Comparison of ENCODE assay signal across 12 cellular contexts in the genomic region with DNA sequence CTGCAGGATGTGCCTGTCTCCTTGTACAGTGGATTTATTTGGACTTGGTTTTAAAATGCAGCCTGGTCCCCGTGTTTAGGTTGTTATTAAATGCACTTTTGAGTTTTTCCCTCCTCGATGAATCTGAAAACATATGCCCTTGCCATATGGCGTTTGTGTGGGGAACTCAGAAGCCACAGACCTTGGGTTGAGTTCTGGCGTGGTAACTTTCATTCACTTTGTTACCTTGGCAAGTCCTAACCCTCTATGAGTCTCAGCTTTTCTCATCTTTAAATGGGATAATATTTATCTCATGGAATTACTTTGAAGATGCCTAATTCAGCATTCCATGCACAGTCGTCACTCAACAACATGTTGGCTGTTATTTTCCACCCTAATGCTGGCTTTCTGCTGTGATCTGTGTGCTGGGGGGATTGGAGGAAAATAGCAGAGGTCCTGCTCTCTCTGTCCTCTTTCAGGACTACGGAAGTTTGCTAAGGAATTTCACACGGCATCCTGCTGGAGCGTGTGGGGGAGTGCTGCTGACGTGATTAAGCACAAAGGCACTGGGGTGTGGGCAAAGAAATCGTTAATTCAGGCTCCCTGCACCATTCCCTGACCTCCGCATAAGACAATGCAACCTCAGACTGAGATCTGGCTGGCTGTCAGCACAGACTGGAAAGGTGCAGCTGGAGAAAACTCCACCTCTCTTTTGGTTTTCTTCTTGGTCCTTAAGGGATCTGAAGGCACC.
DNase-seq lines count a peak whose midpoint lies in the region; ATAC-seq, FAIRE-seq and TF ChIP-seq lines count a peak whose summit lies in the region.
"Had no signal": no experiment of that assay in that cellular context is flagged by ENCODE, and none has a peak within 500 bp of the region (broad histone marks: within the 10 kb centered on the region; RNA-seq: fewer than 3 reads in every experiment).

No MANE protein-coding gene starts in this region.

- H3K4me3 ChIP-seq in CD8-positive, alpha-beta T cell (ENCODE audit: low read depth, low read length), result no peak overlapping the region
- H3K4me3 ChIP-seq in mesendoderm (ENCODE audit: low read length) (no peak overlapping the region), foreskin fibroblast (ENCODE audit: low read depth in 1 of 2, low read length in 2 of 2) (no peak overlapping the region)

- H3K79me2 ChIP-seq in mesendoderm (ENCODE audit: control insufficient read depth, insufficient read depth, low read length), result no peaks in the 10 kb centered on the region

- H2BK120ac ChIP-seq in mesendoderm (ENCODE audit: low read depth, low read length), result no peak overlapping the region

- peaks cover 78% of the 10 kb centered on the region for H3K4me1 Mint-ChIP-seq in CD8-positive, alpha-beta T cell (ENCODE audit: low read depth)
- peaks cover 62% of the 10 kb centered on the region for H3K4me1 Mint-ChIP-seq in activated T-helper 17 cell treated with anti-CD3 and anti-CD28 coated beads, Interleukin-2, amount 50 U/mL, for 72 hours

- no peak for DNase-seq in CD8-positive, alpha-beta T cell
- peak; percentile 33 for DNase-seq in HTR-8/SVneo (ENCODE audit: insufficient read length, low spot score)
- DNase-seq in mesendoderm, result peak; percentile 93
- DNase-seq in superior temporal gyrus (ENCODE audit: extremely low spot score), result no peak
- no peak for DNase-seq in foreskin fibroblast
- DNase-seq in NCI-H1930 (lab: John Stamatoyannopoulos, UW), result no peak
- DNase-seq: activated CD4-positive, CD25-positive, alpha-beta regulatory T cell; activated gamma-delta T cell treated with Interleukin-2 at 50 U/mL for 16 hours; KG1 had no signal

- intact Hi-C loops in CD8-positive, alpha-beta T cell (cut with DNase I, micrococcal nuclease), result loop anchor here in 1 of 2 experiments (5.0 kb wide), 1 partner anchor 58 kb away; no protein-coding TSS in a partner anchor

- peak overlapping the region; percentile 54 for H3K18ac ChIP-seq in mesendoderm (ENCODE audit: low read length)

- H3K56ac ChIP-seq in mesendoderm (ENCODE audit: low read length), result peak overlapping the region; percentile 57

- H3K9me3 Mint-ChIP-seq in CD8-positive, alpha-beta T cell, result no peaks in the 10 kb centered on the region
- H3K9me3 Mint-ChIP-seq in activated T-helper 17 cell treated with anti-CD3 and anti-CD28 coated beads, Interleukin-2, amount 50 U/mL, for 72 hours, result no peaks in the 10 kb centered on the region

- no peak overlapping the region for H2AK5ac ChIP-seq in mesendoderm (ENCODE audit: low read length)

- no peaks in the 10 kb centered on the region for H3K36me3 Mint-ChIP-seq in CD8-positive, alpha-beta T cell
- H3K36me3 Mint-ChIP-seq in activated T-helper 17 cell treated with anti-CD3 and anti-CD28 coated beads, Interleukin-2, amount 50 U/mL, for 72 hours (ENCODE audit: low read depth), result peaks cover 23% of the 10 kb centered on the region

- H3K79me1 ChIP-seq in mesendoderm (ENCODE audit: low read length), result no peaks in the 10 kb centered on the region

- no peak overlapping the region for H2BK15ac ChIP-seq in mesendoderm (replicated peaks; ENCODE audit: low read depth)

- WGBS in mesendoderm (ENCODE audit: extremely low coverage, insufficient coverage, low lambda C conversion rate), result no CpG with 5 or more reads among the region's 11 CpGs

- no peaks in the 10 kb centered on the region for H3K27me3 Mint-ChIP-seq in CD8-positive, alpha-beta T cell (ENCODE audit: low read depth)
- no peaks in the 10 kb centered on the region for H3K27me3 Mint-ChIP-seq in activated T-helper 17 cell treated with anti-CD3 and anti-CD28 coated beads, Interleukin-2, amount 50 U/mL, for 72 hours

- peaks cover 48% of the 10 kb centered on the region for H3K4me1 ChIP-seq in CD8-positive, alpha-beta T cell (ENCODE audit: insufficient read depth, low read length)
- peaks cover 13% of the 10 kb centered on the region for H3K4me1 ChIP-seq in mesendoderm (ENCODE audit: control insufficient read depth, low read depth, low read length)

- H3K27me3 ChIP-seq in CD8-positive, alpha-beta T cell (ENCODE audit: insufficient read depth, low read length), result no peaks in the 10 kb centered on the region
- no peaks in the 10 kb centered on the region for H3K27me3 ChIP-seq in mesendoderm (ENCODE audit: insufficient read depth, low read length, poor library complexity)

- CTCF ChIA-PET in CD8-positive, alpha-beta T cell (lab: Charles Lee), result interaction anchor here (0.7 to 1.3 kb wide), 3 partner anchors 18 to 90 kb away, joined by 3 read pairs; no protein-coding TSS in a partner anchor

- no peak overlapping the region for H3K23ac ChIP-seq in mesendoderm (ENCODE audit: low read length)

- no peak overlapping the region for H3K27ac ChIP-seq in CD8-positive, alpha-beta T cell (ENCODE audit: low read depth, low read length)
- peak overlapping the region; percentile 80 for H3K27ac ChIP-seq in mesendoderm (ENCODE audit: low read depth, low read length)

- POLR2A ChIA-PET in CD8-positive, alpha-beta T cell (lab: Charles Lee), result interaction anchor here (0.9 kb wide), 1 partner anchor 21 kb away, joined by 3 read pairs; no protein-coding TSS in a partner anchor

- peak overlapping the region; percentile 73 for H3K4me3 Mint-ChIP-seq in CD8-positive, alpha-beta T cell
- H3K4me3 Mint-ChIP-seq in activated T-helper 17 cell treated with anti-CD3 and anti-CD28 coated beads, Interleukin-2, amount 50 U/mL, for 72 hours, result peak overlapping the region; percentile 91

- ATAC-seq in CD8-positive, alpha-beta T cell, result no peak
- no peak for ATAC-seq in activated T-helper 17 cell treated with anti-CD3 and anti-CD28 coated beads, Interleukin-2, amount 50 U/mL, for 72 hours (replicated peaks)
- no peak for ATAC-seq in GM18519 (IDR thresholded peaks at IDR 0.05; ENCODE audit: low FRiP score, unreplicated experiment)

- H3K4ac ChIP-seq in mesendoderm (ENCODE audit: low read depth, low read length), result no peak overlapping the region

- H3K9me3 ChIP-seq in CD8-positive, alpha-beta T cell (ENCODE audit: low read length), result no peaks in the 10 kb centered on the region

- TF ChIP-seq CTCF in CD8-positive, alpha-beta T cell (IDR thresholded peaks at IDR 0.05), result no peak
- TF ChIP-seq CTCF in foreskin fibroblast (IDR thresholded peaks at IDR 0.05; ENCODE audit: low read depth, low read length), result no peak

- H4K8ac ChIP-seq in mesendoderm (ENCODE audit: low read depth, low read length), result no peak overlapping the region

- H3K36me3 ChIP-seq in CD8-positive, alpha-beta T cell (ENCODE audit: insufficient read depth, low read length), result no peaks in the 10 kb centered on the region
- H3K36me3 ChIP-seq in mesendoderm (ENCODE audit: control insufficient read depth, insufficient read depth, low read length), result no peaks in the 10 kb centered on the region

- H3K4me2 ChIP-seq in mesendoderm (ENCODE audit: low read length), result no peak overlapping the region

- H2BK5ac ChIP-seq in mesendoderm (ENCODE audit: low read length), result peak overlapping the region; percentile 69

- H4K5ac ChIP-seq in mesendoderm (ENCODE audit: low read length), result no peak overlapping the region

- H3K9ac ChIP-seq in mesendoderm (ENCODE audit: low read length), result peak overlapping the region; percentile 26

- FAIRE-seq in HTR-8/SVneo (lab: Jason Lieb, UNC), result no peak
- FAIRE-seq: G401.6 had no signal

- H3K27ac Mint-ChIP-seq in CD8-positive, alpha-beta T cell, result peak overlapping the region; percentile 55
- H3K27ac Mint-ChIP-seq in activated T-helper 17 cell treated with anti-CD3 and anti-CD28 coated beads, Interleukin-2, amount 50 U/mL, for 72 hours, result peak overlapping the region; percentile 86

Comparison
In these comparisons a context has a peak if more than half of its experiments do, and no peak if none do; other contexts are left out.
1. DNase-seq: peak in HTR-8/SVneo (single experiment) and mesendoderm (single experiment); none in CD8-positive, alpha-beta T cell (0 of 7), superior temporal gyrus (single experiment), foreskin fibroblast (0 of 2) and NCI-H1930 (0 of 2).